27 cellular contexts compared by ENCODE assay signal in genomic region chr15:47588968-47589367, GRCh38.
DNase-seq lines count a peak whose midpoint lies in the region; ATAC-seq and TF ChIP-seq lines count a peak whose summit lies in the region.
"Had no signal": no experiment of that assay in that cellular context is flagged by ENCODE, and none has a peak within 500 bp of the region (broad histone marks: within the 10 kb centered on the region; RNA-seq: fewer than 3 reads in every experiment).

No MANE protein-coding gene starts in this region.

- WGBS in trophoblast cell (ENCODE audit: extremely low coverage, insufficient coverage, insufficient read length), result no CpG with 5 or more reads among the region's 6 CpGs

- H3K9me3 ChIP-seq in trophoblast cell (ENCODE audit: insufficient read depth, low read depth, low read length), result no peaks in the 10 kb centered on the region
- H3K9me3 ChIP-seq: MG63, Peyer's patch, thyroid gland had no signal

- peak overlapping the region; percentile 35 for H2AFZ ChIP-seq in trophoblast cell (ENCODE audit: insufficient read depth, low read length, poor library complexity)

- no peak overlapping the region for H2BK12ac ChIP-seq in trophoblast cell (ENCODE audit: low read length)

- H3K4ac ChIP-seq in trophoblast cell (ENCODE audit: low read depth, low read length), result no peak overlapping the region

- H3K9ac ChIP-seq in trophoblast cell (ENCODE audit: low read length), result no peak overlapping the region

- H2BK5ac ChIP-seq in trophoblast cell (ENCODE audit: low read depth, low read length, poor library complexity), result no peak overlapping the region

- DNase-seq in ELR (ENCODE audit: low read depth) (peak; percentile 13), NCI-H82 treated with DMSO at 0.1 percent for 48 hours (lab: John Stamatoyannopoulos, UW; ENCODE audit: unreplicated experiment) (peak; percentile 31), fibroblast of mammary gland (ENCODE audit: low read depth) (no peak), trophoblast cell (peak; percentile 34 to 70), NCI-H226 (no peak)
- DNase-seq in NK-92 treated with Interleukin-12 subunit alpha and Interleukin-12 subunit beta, amount 100 ng/mL, for 24 hours (lab: John Stamatoyannopoulos, UW), result no peak
- DNase-seq: activated CD8-positive, alpha-beta memory T cell treated with anti-CD3 and anti-CD28 coated beads, Interleukin-2, amount 50 U/mL, for 4 hours; activated effector memory CD4-positive, alpha-beta T cell treated with Interleukin-2 at 50 U/mL for 16 hours; CD8-positive, alpha-beta memory T cell; DMS79 treated with DMSO at 0.1 percent for 48 hours; foreskin melanocyte; kidney glomerular epithelial cell; mammary epithelial cell; MG63; naive B cell; NCI-H1436 treated with DMSO at 0.1 percent for 48 hours; NCI-H2171; NCI-H748 treated with DMSO at 0.1 percent for 48 hours; Peyer's patch; stimulated activated CD4-positive, alpha-beta T cell treated with anti-CD3 and anti-CD28 coated beads, Interleukin-1b, Interleukin-23, amount 100 ng/mL, for 48 hours; stimulated activated naive CD4-positive, alpha-beta T cell treated with Interleukin-2 at 50 U/mL for 16 hours; T-helper 17 cell; thyroid gland had no signal

- no peak overlapping the region for H4K8ac ChIP-seq in trophoblast cell (ENCODE audit: low read depth, low read length)

- H4K91ac ChIP-seq in trophoblast cell (ENCODE audit: low read depth, low read length), result no peak overlapping the region

- H3K79me2 ChIP-seq in trophoblast cell (ENCODE audit: control insufficient read depth, insufficient read depth, low read length, poor library complexity), result no peaks in the 10 kb centered on the region

- no peak overlapping the region for H3K23ac ChIP-seq in trophoblast cell (ENCODE audit: low read length)

- H2AK5ac ChIP-seq in trophoblast cell (ENCODE audit: low read length), result no peak overlapping the region

- H3K14ac ChIP-seq in trophoblast cell (ENCODE audit: low read length), result no peak overlapping the region

- no peaks in the 10 kb centered on the region for H3K27me3 ChIP-seq in trophoblast cell (ENCODE audit: insufficient read depth, low read length)
- H3K27me3 ChIP-seq: MG63, Peyer's patch, thyroid gland had no signal

- H3K4me3 ChIP-seq in fibroblast of mammary gland (ENCODE audit: control insufficient read depth, low read depth, low read length) (no peak overlapping the region), trophoblast cell (ENCODE audit: low read depth, low read length) (no peak overlapping the region)
- H3K4me3 ChIP-seq: MG63, Peyer's patch, thyroid gland had no signal

- no peak overlapping the region for H3K4me2 ChIP-seq in trophoblast cell (ENCODE audit: low read length)

- no peaks in the 10 kb centered on the region for H3K36me3 ChIP-seq in trophoblast cell (ENCODE audit: control insufficient read depth in 1 of 2, insufficient read depth in 2 of 2, low read length in 2 of 2)
- H3K36me3 ChIP-seq: MG63, Peyer's patch, thyroid gland had no signal

- ATAC-seq in GM21447 (IDR thresholded peaks at IDR 0.05; ENCODE audit: unreplicated experiment), result no peak
- no peak for ATAC-seq in HG02571 (IDR thresholded peaks at IDR 0.05; ENCODE audit: unreplicated experiment)
- ATAC-seq: T-helper 17 cell had no signal

- H3K18ac ChIP-seq in trophoblast cell (ENCODE audit: low read length), result no peak overlapping the region

- peak overlapping the region; percentile 28 for H4K12ac ChIP-seq in trophoblast cell (ENCODE audit: low read depth, low read length)

- H2BK120ac ChIP-seq in trophoblast cell (ENCODE audit: insufficient read depth, low read length, poor library complexity), result no peak overlapping the region

- no peaks in the 10 kb centered on the region for H3K4me1 ChIP-seq in trophoblast cell (ENCODE audit: control insufficient read depth in 1 of 2, insufficient read depth in 2 of 2, low read length in 2 of 2)
- H3K4me1 ChIP-seq: Peyer's patch, thyroid gland had no signal

- H3K27ac ChIP-seq in trophoblast cell (ENCODE audit: low read depth, low read length), result no peak overlapping the region
- H3K27ac ChIP-seq: epithelial cell of prostate, Peyer's patch, thyroid gland, VCaP had no signal

- no peaks in the 10 kb centered on the region for H3K79me1 ChIP-seq in trophoblast cell (ENCODE audit: low read length)

- peak; percentile 14 for TF ChIP-seq CTCF in fibroblast of mammary gland (conservative IDR thresholded peaks at IDR 0.05; ENCODE audit: control insufficient read depth, insufficient read depth, low read depth, low read length)

Comparison
In these comparisons a context has a peak if more than half of its experiments do, and no peak if none do; other contexts are left out.
1. DNase-seq: peak in ELR (single experiment), NCI-H82 treated with DMSO at 0.1 percent for 48 hours (single experiment) and trophoblast cell (2 of 2); none in fibroblast of mammary gland (single experiment), NCI-H226 (single experiment) and NK-92 treated with Interleukin-12 subunit alpha and Interleukin-12 subunit beta, amount 100 ng/mL, for 24 hours (single experiment).